In genomic region chr17:75625813-75626486, GRCh38 we compare ENCODE assay signal across 7 cellular contexts. TPM values are rescaled to one million over a fixed set of nuclear protein-coding genes. Genes with fewer than 3 reads are reported as not detected.
DNase-seq lines count a peak whose midpoint lies in the region; ATAC-seq and TF ChIP-seq lines count a peak whose summit lies in the region.

No MANE protein-coding gene starts in this region.

- no peaks in the 10 kb centered on the region for H3K9me3 Mint-ChIP-seq in activated T-cell treated with anti-CD3 and anti-CD28 coated beads, Interleukin-2, amount 50 U/mL, for 72 hours

- no peak for TF ChIP-seq POLR2A in transverse colon (IDR thresholded peaks at IDR 0.05)
- no peak for TF ChIP-seq POLR2A in gastrocnemius medialis (IDR thresholded peaks at IDR 0.05)

- peak; percentile 57 for DNase-seq in ELF-1 (ENCODE audit: low read depth, low spot score)
- DNase-seq in HuH-7.5 (ENCODE audit: low spot score), result peak; percentile 92
- peak; percentile 12 to 23 for DNase-seq in activated T-cell treated with anti-CD3 and anti-CD28 coated beads, Interleukin-2, amount 50 U/mL, for 72 hours
- peak; percentile 70 for DNase-seq in hepatocyte (ENCODE audit: low spot score)
- DNase-seq in transverse colon, result no peak
- DNase-seq in gastrocnemius medialis, result no peak
- DNase-seq in NCI-H187 (lab: John Stamatoyannopoulos, UW), result no peak

- H3K9me3 ChIP-seq in hepatocyte (ENCODE audit: low read depth), result no peaks in the 10 kb centered on the region
- no peaks in the 10 kb centered on the region for H3K9me3 ChIP-seq in transverse colon
- H3K9me3 ChIP-seq in gastrocnemius medialis, result no peaks in the 10 kb centered on the region

- TF ChIP-seq CTCF in hepatocyte (IDR thresholded peaks at IDR 0.05; ENCODE audit: poor library complexity) (peak; percentile 55), transverse colon (IDR thresholded peaks at IDR 0.05) (peak; percentile 24 to 56 (median 49)), gastrocnemius medialis (IDR thresholded peaks at IDR 0.05 in 4 of 5, conservative IDR thresholded peaks at IDR 0.05 in 1 of 5) (peak in 2 of 5 experiments; percentile 27 to 42)

- H3K27me3 ChIP-seq in hepatocyte (no peaks in the 10 kb centered on the region), transverse colon (no peaks in the 10 kb centered on the region), gastrocnemius medialis (no peaks in the 10 kb centered on the region)

- no peaks in the 10 kb centered on the region for H3K36me3 Mint-ChIP-seq in activated T-cell treated with anti-CD3 and anti-CD28 coated beads, Interleukin-2, amount 50 U/mL, for 72 hours (ENCODE audit: insufficient read depth in 2 of 2)

- no peaks in the 10 kb centered on the region for H3K79me2 ChIP-seq in hepatocyte

- no peak overlapping the region for H2AFZ ChIP-seq in hepatocyte

- no peak overlapping the region for H3K4me3 Mint-ChIP-seq in activated T-cell treated with anti-CD3 and anti-CD28 coated beads, Interleukin-2, amount 50 U/mL, for 72 hours

- peak in 1 of 2 donors; percentile 39 for ATAC-seq in activated T-cell treated with anti-CD3 and anti-CD28 coated beads, Interleukin-2, amount 50 U/mL, for 72 hours (replicated peaks in 1 of 2)
- ATAC-seq in gastrocnemius medialis, result no peak

- WGBS in hepatocyte (ENCODE audit: low lambda C conversion rate, missing lambda C conversion rate), result 79% methylated on average over 14 of the region's 15 CpGs
- WGBS in transverse colon (ENCODE audit: low coverage in 1 of 2), 2 donors, result 94% methylated on average over 11 of the region's 15 CpGs; no CpG with 5 or more reads in 1 of the 2 donors

- H3K4me1 ChIP-seq in hepatocyte (ENCODE audit: insufficient read depth), result no peaks in the 10 kb centered on the region
- H3K4me1 ChIP-seq in transverse colon, result no peaks in the 10 kb centered on the region
- H3K4me1 ChIP-seq in gastrocnemius medialis, result peaks cover 0 to 9% of the 10 kb centered on the region in 2 donors

- no peak overlapping the region for H3K4me2 ChIP-seq in hepatocyte

- H3K4me1 Mint-ChIP-seq in activated T-cell treated with anti-CD3 and anti-CD28 coated beads, Interleukin-2, amount 50 U/mL, for 72 hours (ENCODE audit: low read depth), result no peaks in the 10 kb centered on the region

- intact Hi-C loops in transverse colon (cut with DNase I; ENCODE audit: low total_unique reads), result no loop called here
- intact Hi-C loops in gastrocnemius medialis (cut with DNase I; ENCODE audit: low total_unique reads), result no loop called here

- in situ Hi-C loops in transverse colon (cut with MboI; ENCODE audit: low pct_ligation_motif_present in 1 of 4, low pct_unique_long_range_greater_than_20kb in 1 of 4, low sequenced_read_pairs in 3 of 4) (no loop called here), gastrocnemius medialis (cut with MboI; ENCODE audit: low sequenced_read_pairs in 4 of 4) (no loop called here)

- no peaks in the 10 kb centered on the region for H3K27me3 Mint-ChIP-seq in activated T-cell treated with anti-CD3 and anti-CD28 coated beads, Interleukin-2, amount 50 U/mL, for 72 hours (ENCODE audit: low read depth)

- H4K20me1 ChIP-seq in hepatocyte (ENCODE audit: insufficient read depth, poor library complexity, severe bottlenecking), result no peaks in the 10 kb centered on the region

- H3K4me3 ChIP-seq in hepatocyte (no peak overlapping the region), transverse colon (no peak overlapping the region), gastrocnemius medialis (no peak overlapping the region)

- no peak for TF ChIP-seq EP300 in transverse colon (IDR thresholded peaks at IDR 0.05; ENCODE audit: low read depth)

- no peak overlapping the region for H3K27ac Mint-ChIP-seq in activated T-cell treated with anti-CD3 and anti-CD28 coated beads, Interleukin-2, amount 50 U/mL, for 72 hours

- no peaks in the 10 kb centered on the region for H3K36me3 ChIP-seq in hepatocyte (replicated peaks; ENCODE audit: insufficient read depth, low read depth)
- H3K36me3 ChIP-seq in transverse colon, result peaks cover 0 to 5% (median 2%) of the 10 kb centered on the region in 4 donors
- peaks cover 0 to 20% of the 10 kb centered on the region in 2 donors for H3K36me3 ChIP-seq in gastrocnemius medialis

- no peaks in the 10 kb centered on the region for H3K9me2 ChIP-seq in hepatocyte (replicated peaks; ENCODE audit: insufficient read depth)

- H3K27ac ChIP-seq in hepatocyte, result no peak overlapping the region
- no peak overlapping the region for H3K27ac ChIP-seq in transverse colon
- no peak overlapping the region for H3K27ac ChIP-seq in gastrocnemius medialis

RNA-seq across cellular contexts. Expression of gene SMIM5, which starts 7.3 kb away (rescaled TPM):
- 1 to 10 TPM; 1.4 to 2.4 TPM for total RNA-seq in activated T-cell treated with anti-CD3 and anti-CD28 coated beads, Interleukin-2, amount 50 U/mL, for 72 hours
- total RNA-seq in hepatocyte (4.1 and 4.5 TPM in 2 replicates), transverse colon (10 to 100 TPM in 3 of 4 donors, not detected in 1; 31.3 to 71.4 (median 50.0) TPM), gastrocnemius medialis (under 1 TPM in 1 of 4 donors, not detected in 3; 0.22 TPM)
- polyA plus RNA-seq in hepatocyte, result 6.8 and 7.7 TPM in 2 replicates

RNA-seq across cellular contexts. Expression of gene MYO15B, which starts 38.4 kb away (rescaled TPM):
- total RNA-seq in activated T-cell treated with anti-CD3 and anti-CD28 coated beads, Interleukin-2, amount 50 U/mL, for 72 hours, result 100 to 1,000 TPM; 102 to 121 TPM
- total RNA-seq in hepatocyte (99.8 and 153 TPM in 2 replicates), transverse colon (1,000 to 10,000 TPM in 1 of 4 donors, 100 to 1,000 TPM in 2, 10 to 100 TPM in 1; 59.3 to 1,778 (median 829) TPM), gastrocnemius medialis (10 to 100 TPM in 2 of 4 donors, 1 to 10 TPM in 2; 4.5 to 34.6 (median 14.3) TPM)
- polyA plus RNA-seq in hepatocyte, result 124 and 132 TPM in 2 replicates

RNA-seq across cellular contexts. Expression of gene RECQL5, which starts 41.0 kb away (rescaled TPM):
- total RNA-seq in activated T-cell treated with anti-CD3 and anti-CD28 coated beads, Interleukin-2, amount 50 U/mL, for 72 hours, result 10 to 100 TPM; 50.7 to 58.5 TPM
- total RNA-seq in hepatocyte (11.8 and 23.1 TPM in 2 replicates), transverse colon (100 to 1,000 TPM in 2 of 4 donors, 10 to 100 TPM in 2; 25.1 to 129 (median 80.3) TPM), gastrocnemius medialis (10 to 100 TPM in 1 of 4 donors, 1 to 10 TPM in 3; 5.3 to 17.5 (median 7.4) TPM)
- 44.4 and 79.6 TPM in 2 replicates for polyA plus RNA-seq in hepatocyte

RNA-seq across cellular contexts. Expression of gene SAP30BP, which starts 41.2 kb away (rescaled TPM):
- 100 to 1,000 TPM in 1 of 2 donors, 10 to 100 TPM in 1; 97.0 to 112 TPM for total RNA-seq in activated T-cell treated with anti-CD3 and anti-CD28 coated beads, Interleukin-2, amount 50 U/mL, for 72 hours
- total RNA-seq in hepatocyte, result 59.3 and 67.5 TPM in 2 replicates
- 89.9 and 110 TPM in 2 replicates for polyA plus RNA-seq in hepatocyte
- total RNA-seq in transverse colon, result 10 to 100 TPM; 49.0 to 83.8 (median 71.4) TPM
- 10 to 100 TPM; 42.0 to 64.0 (median 50.1) TPM for total RNA-seq in gastrocnemius medialis

Comparison
In these comparisons a context has a peak if more than half of its experiments do, and no peak if none do; other contexts are left out.
1. DNase-seq: peak in ELF-1 (single experiment), HuH-7.5 (single experiment), activated T-cell treated with anti-CD3 and anti-CD28 coated beads, Interleukin-2, amount 50 U/mL, for 72 hours (2 of 2) and hepatocyte (single experiment); none in transverse colon (single experiment), gastrocnemius medialis (0 of 2) and NCI-H187 (0 of 2).